ENCODE assay signal across 12 cellular contexts in genomic region chr10:79142064-79142491, GRCh38.
DNase-seq lines count a peak whose midpoint lies in the region; ATAC-seq, FAIRE-seq and TF ChIP-seq lines count a peak whose summit lies in the region.
"Had no signal": no experiment of that assay in that cellular context is flagged by ENCODE, and none has a peak within 500 bp of the region (broad histone marks: within the 10 kb centered on the region; RNA-seq: fewer than 3 reads in every experiment).

No MANE protein-coding gene starts in this region.

- H3K27ac ChIP-seq in kidney (ENCODE audit: low read depth in 2 of 2, low read length in 2 of 2) (peak overlapping the region in 1 of 2 donors; percentile 28), stomach smooth muscle (ENCODE audit: low read length) (peak overlapping the region; percentile 37)

- H3K36me3 ChIP-seq in kidney (ENCODE audit: control insufficient read depth in 1 of 2, insufficient read depth in 2 of 2, low read length in 2 of 2) (peaks cover 10 to 18% of the 10 kb centered on the region in 2 donors), stomach smooth muscle (ENCODE audit: control insufficient read depth in 2 of 2, insufficient read depth in 2 of 2, low read length in 2 of 2) (peaks cover 17 to 26% of the 10 kb centered on the region in 2 donors)

- H3K27ac Mint-ChIP-seq in T-cell = peak overlapping the region; percentile 33 to 34
- H3K27ac Mint-ChIP-seq: activated CD4-positive, alpha-beta T cell treated with anti-CD3 and anti-CD28 coated beads, Interleukin-2, amount 10 ng/mL, durations not matched to agents 24 days and 14 days had no signal

- intact Hi-C loops in kidney (cut with DNase I) = loop anchor here (10.0 kb wide), 1 partner anchor 67 kb away; no protein-coding TSS in a partner anchor

- CTCF ChIA-PET in T-cell (lab: Charles Lee) = no interaction called here

- POLR2A ChIA-PET in T-cell (lab: Charles Lee) = no interaction called here

- no peaks in the 10 kb centered on the region for H3K9me3 Mint-ChIP-seq in T-cell
- H3K9me3 Mint-ChIP-seq: activated CD4-positive, alpha-beta T cell treated with anti-CD3 and anti-CD28 coated beads, Interleukin-2, amount 10 ng/mL, durations not matched to agents 24 days and 14 days had no signal

- FAIRE-seq in kidney (lab: Jason Lieb, UNC) = no peak
- FAIRE-seq: GM18507 had no signal

- H3K27me3 Mint-ChIP-seq in T-cell = no peaks in the 10 kb centered on the region
- H3K27me3 Mint-ChIP-seq: activated CD4-positive, alpha-beta T cell treated with anti-CD3 and anti-CD28 coated beads, Interleukin-2, amount 10 ng/mL, durations not matched to agents 24 days and 14 days had no signal

- H3K4me1 ChIP-seq in kidney (ENCODE audit: control insufficient read depth in 1 of 2, insufficient read depth in 1 of 2, low read depth in 1 of 2, low read length in 2 of 2) = peaks cover 53 to 64% of the 10 kb centered on the region in 2 donors
- peaks cover 82% of the 10 kb centered on the region for H3K4me1 ChIP-seq in stomach smooth muscle (ENCODE audit: control insufficient read depth, insufficient read depth, low read length)

- H3K36me3 Mint-ChIP-seq in T-cell = peaks cover 38% of the 10 kb centered on the region

- TF ChIP-seq CTCF in kidney (IDR thresholded peaks at IDR 0.05; ENCODE audit: borderline replicate concordance, extremely low read depth, insufficient read depth) = no peak

- H3K9ac ChIP-seq in kidney (ENCODE audit: low read length in 2 of 2) (peak overlapping the region in 1 of 2 donors; percentile 36), stomach smooth muscle (ENCODE audit: low read length in 2 of 2) (peak overlapping the region in 1 of 2 donors; percentile 29)

- H3K4me3 Mint-ChIP-seq in T-cell = no peak overlapping the region
- H3K4me3 Mint-ChIP-seq: activated CD4-positive, alpha-beta T cell treated with anti-CD3 and anti-CD28 coated beads, Interleukin-2, amount 10 ng/mL, durations not matched to agents 24 days and 14 days had no signal

- H3K9me3 ChIP-seq in kidney (ENCODE audit: control insufficient read depth in 1 of 2, low read length in 2 of 2) (no peaks in the 10 kb centered on the region), stomach smooth muscle (ENCODE audit: control insufficient read depth in 2 of 2, low read length in 2 of 2) (no peaks in the 10 kb centered on the region)

- peaks cover 57 to 89% (median 87%) of the 10 kb centered on the region in 3 donors for H3K4me1 Mint-ChIP-seq in T-cell

- no peaks in the 10 kb centered on the region for H3K27me3 ChIP-seq in stomach smooth muscle (ENCODE audit: control insufficient read depth in 1 of 2, insufficient read depth in 2 of 2, low read length in 2 of 2)

- H3K4me3 ChIP-seq in kidney (ENCODE audit: low read length in 2 of 2) (no peak overlapping the region), stomach smooth muscle (ENCODE audit: low read length in 2 of 2) (no peak overlapping the region)

- ATAC-seq in T-cell (replicated peaks in 1 of 4) = no peak

- DNase-seq in GM04504 (ENCODE audit: low read depth) (peak; percentile 72), T-cell (no peak), kidney (peak; percentile 77), DMS53 (lab: John Stamatoyannopoulos, UW) (no peak), inferior parietal cortex (ENCODE audit: extremely low spot score) (no peak), OCI-M1 (lab: John Stamatoyannopoulos, UW) (no peak)
- DNase-seq: activated CD4-positive, alpha-beta T cell treated with anti-CD3 and anti-CD28 coated beads, Interleukin-2, amount 10 ng/mL, durations not matched to agents 24 days and 14 days; H7; midbrain; NK-92 treated with Interleukin-12 subunit alpha and Interleukin-12 subunit beta, amount 100 ng/mL, for 24 hours had no signal

Comparison
In these comparisons a context has a peak if more than half of its experiments do, and no peak if none do; other contexts are left out.
1. DNase-seq: peak in GM04504 (single experiment) and kidney (single experiment); none in T-cell (0 of 34), DMS53 (single experiment), inferior parietal cortex (single experiment) and OCI-M1 (single experiment).